8 cellular contexts compared by ENCODE assay signal in the genomic region with DNA sequence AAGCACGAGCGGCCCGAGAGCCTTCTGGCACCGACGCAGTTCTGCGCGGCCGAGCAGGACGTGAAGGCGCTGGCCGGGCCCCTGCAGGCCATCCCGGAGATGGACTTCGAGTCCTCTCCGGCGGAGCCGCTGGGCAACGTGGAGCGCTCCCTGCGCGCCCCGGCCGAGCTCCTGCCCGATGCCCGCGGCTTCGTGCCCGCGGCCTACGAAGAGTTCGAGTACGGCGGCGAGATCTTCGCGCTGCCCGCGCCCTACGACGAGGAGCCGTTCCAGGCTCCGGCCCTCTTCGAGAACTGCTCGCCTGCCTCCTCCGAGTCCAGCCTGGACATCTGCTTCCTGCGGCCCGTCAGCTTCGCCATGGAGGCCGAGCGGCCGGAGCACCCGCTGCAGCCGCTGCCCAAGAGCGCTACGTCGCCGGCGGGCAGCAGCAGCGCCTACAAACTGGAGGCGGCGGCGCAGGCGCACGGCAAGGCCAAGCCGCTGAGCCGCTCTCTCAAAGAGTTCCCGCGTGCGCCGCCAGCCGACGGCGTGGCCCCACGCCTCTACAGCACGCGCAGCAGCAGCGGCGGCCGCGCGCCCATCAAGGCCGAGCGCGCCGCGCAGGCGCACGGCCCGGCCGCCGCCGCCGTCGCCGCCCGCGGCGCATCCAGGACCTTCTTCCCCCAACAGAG.
DNase-seq lines count a peak whose midpoint lies in the region; ATAC-seq, FAIRE-seq and TF ChIP-seq lines count a peak whose summit lies in the region.

No MANE protein-coding gene starts in this region.

- H3K9ac ChIP-seq in liver (ENCODE audit: low read depth in 1 of 2, low read length in 2 of 2) (no peak overlapping the region), HepG2 (ENCODE audit: insufficient read depth, low read depth, low read length) (no peak overlapping the region), SK-N-SH (no peak overlapping the region)

- H3K4me1 ChIP-seq in liver (ENCODE audit: control insufficient read depth in 4 of 4, insufficient read depth in 4 of 4, low read length in 3 of 4) (peaks cover 0 to 7% (median 6%) of the 10 kb centered on the region in 4 donors), HepG2 (ENCODE audit: insufficient read depth, low read length) (peaks cover 7% of the 10 kb centered on the region; the same call in 1 of the 2 replicates), SK-N-SH (ENCODE audit: control insufficient read depth in 1 of 2, insufficient read depth in 2 of 2, low read depth in 1 of 2, low read length in 1 of 2) (peaks cover 0 to 3% of the 10 kb centered on the region in 2 experiments; a peak in 1 of 4 replicates), gastrocnemius medialis (peaks cover 8 to 11% of the 10 kb centered on the region in 2 donors)

- H3K27me3 ChIP-seq in liver (ENCODE audit: control insufficient read depth in 4 of 4, insufficient read depth in 4 of 4, low read length in 3 of 4) (no peaks in the 10 kb centered on the region), HepG2 (ENCODE audit: control insufficient read depth in 1 of 2, insufficient read depth in 2 of 2, low read length in 2 of 2) (no peaks in the 10 kb centered on the region), SK-N-SH (ENCODE audit: insufficient read depth) (no peaks in the 10 kb centered on the region), gastrocnemius medialis (no peaks in the 10 kb centered on the region)

- FAIRE-seq in HepG2 (lab: Jason Lieb, UNC), result no peak

- H3F3A ChIP-seq in SK-N-SH (replicated peaks; ENCODE audit: insufficient read depth), result no peaks in the 10 kb centered on the region

- TF ChIP-seq CTCF in liver (IDR thresholded peaks at IDR 0.05; ENCODE audit: low read depth, low read length, missing input control) (no peak), HepG2 (CRISPR knock-in tag; IDR thresholded peaks at IDR 0.05) (no peak), SK-N-SH (IDR thresholded peaks at IDR 0.05) (no peak), astrocyte of the cerebellum (IDR thresholded peaks at IDR 0.05; ENCODE audit: low read depth, low read length, missing control alignments) (no peak), gastrocnemius medialis (IDR thresholded peaks at IDR 0.05 in 4 of 5, conservative IDR thresholded peaks at IDR 0.05 in 1 of 5) (no peak)

- DNase-seq in HepG2 (ENCODE audit: low spot score), result no peak
- DNase-seq in SK-N-SH, result peak; percentile 91
- peak; percentile 49 for DNase-seq in astrocyte of the cerebellum (ENCODE audit: low read depth)
- DNase-seq in hepatic stellate cell (ENCODE audit: low spot score), result peak; percentile 82
- DNase-seq in gastrocnemius medialis, result peak; percentile 34 to 47
- DNase-seq in NCI-H774 (lab: John Stamatoyannopoulos, UW), result no peak
- DNase-seq in HEK293T (ENCODE audit: extremely low spot score), result no peak

- TF ChIP-seq EP300 in HepG2 (IDR thresholded peaks at IDR 0.05; ENCODE audit: low read depth in 2 of 2, low read length in 2 of 2) (no peak), HepG2 (CRISPR knock-in tag; IDR thresholded peaks at IDR 0.05; ENCODE audit: borderline replicate concordance) (no peak), SK-N-SH (IDR thresholded peaks at IDR 0.05; ENCODE audit: borderline replicate concordance in 1 of 2, low read depth in 1 of 2, low read length in 1 of 2) (no peak)

- CTCF ChIA-PET in HepG2 (lab: Yijun Ruan, JAX; ENCODE audit: low intra/inter-chr PET ratio, low total read pairs), result no interaction called here
- CTCF ChIA-PET in SK-N-SH (lab: Yijun Ruan, JAX), result interaction anchor here (0.6 to 7.1 kb wide), 3 partner anchors 12 to 269 kb away, joined by 3 to 76 read pairs (median 3); no protein-coding TSS in a partner anchor
- CTCF ChIA-PET in HEK293T (lab: Yijun Ruan, JAX), result no interaction called here

- BruUV-seq in HepG2 (replicated peaks; lab: Mats Ljungman, UMichigan), result no TSS peak

- H2AFZ ChIP-seq in HepG2 (ENCODE audit: low read length) (no peak overlapping the region), SK-N-SH (ENCODE audit: low read depth) (no peak overlapping the region)

- in situ Hi-C loops in HepG2 (cut with HindIII; ENCODE audit: extremely low pct_ligation_motif_present, low pct_unique_long_range_greater_than_20kb), result no loop called here
- in situ Hi-C loops in astrocyte of the cerebellum (cut with HindIII; ENCODE audit: low sequenced_read_pairs), result no loop called here
- in situ Hi-C loops in gastrocnemius medialis (cut with MboI; ENCODE audit: low sequenced_read_pairs in 4 of 4), result no loop called here

- WGBS in liver, result 16% methylated on average over 97 of the region's 97 CpGs
- WGBS in HepG2 (ENCODE audit: low lambda C conversion rate), result 94% methylated on average over 90 of the region's 97 CpGs
- WGBS in SK-N-SH (ENCODE audit: low lambda C conversion rate), result 59% methylated on average over 65 of the region's 97 CpGs

- H3K27ac ChIP-seq in liver (ENCODE audit: low read depth in 1 of 2, low read length in 2 of 2), result no peak overlapping the region
- no peak overlapping the region for H3K27ac ChIP-seq in HepG2 (ENCODE audit: extremely low read length, insufficient read depth, low read length)
- no peak overlapping the region for H3K27ac ChIP-seq in SK-N-SH (ENCODE audit: low read depth in 2 of 2, low read length in 1 of 2)
- H3K27ac ChIP-seq in gastrocnemius medialis, result no peak overlapping the region

- H3K9me3 ChIP-seq in liver (ENCODE audit: control insufficient read depth in 4 of 4, low read length in 3 of 4) (peaks cover 0 to 4% (median 0%) of the 10 kb centered on the region in 4 donors), HepG2 (ENCODE audit: low read length) (no peaks in the 10 kb centered on the region), SK-N-SH (no peaks in the 10 kb centered on the region), gastrocnemius medialis (no peaks in the 10 kb centered on the region)

- H3K4me2 ChIP-seq in HepG2 (ENCODE audit: low read depth, low read length), result no peak overlapping the region
- H3K4me2 ChIP-seq in SK-N-SH, result no peak overlapping the region

- TF ChIP-seq RAD21 in liver (IDR thresholded peaks at IDR 0.05), result no peak
- no peak for TF ChIP-seq RAD21 in HepG2 (CRISPR knock-in tag; IDR thresholded peaks at IDR 0.05)
- TF ChIP-seq RAD21 in SK-N-SH (IDR thresholded peaks at IDR 0.05; ENCODE audit: low read length), result no peak

- POLR2A ChIA-PET in HepG2 (lab: Yijun Ruan, JAX) (no interaction called here), SK-N-SH (lab: Yijun Ruan, JAX) (no interaction called here), HEK293T (lab: Yijun Ruan, JAX) (no interaction called here)

- H3K79me2 ChIP-seq in HepG2 (ENCODE audit: insufficient read depth, low read length), result no peaks in the 10 kb centered on the region
- H3K79me2 ChIP-seq in SK-N-SH (ENCODE audit: insufficient read depth), result no peaks in the 10 kb centered on the region

- TF ChIP-seq POLR2A in HepG2 (IDR thresholded peaks at IDR 0.05; ENCODE audit: insufficient read depth in 1 of 2, low read depth in 2 of 2, low read length in 2 of 2), result no peak
- TF ChIP-seq POLR2A in gastrocnemius medialis (IDR thresholded peaks at IDR 0.05), result no peak

- H3K36me3 ChIP-seq in liver (ENCODE audit: control insufficient read depth in 4 of 4, insufficient read depth in 3 of 4, low read depth in 1 of 4, low read length in 3 of 4) (no peaks in the 10 kb centered on the region), HepG2 (replicated peaks in 1 of 2; ENCODE audit: control insufficient read depth in 1 of 2, insufficient read depth in 2 of 2, low read length in 2 of 2) (no peaks in the 10 kb centered on the region), SK-N-SH (replicated peaks in 1 of 2; ENCODE audit: control insufficient read depth in 1 of 2, insufficient read depth in 2 of 2, low read length in 1 of 2) (no peaks in the 10 kb centered on the region), gastrocnemius medialis (no peaks in the 10 kb centered on the region)

- ATAC-seq in HepG2, result no peak
- ATAC-seq in gastrocnemius medialis, result peak; percentile 67 to 71

- H3K4me3 ChIP-seq in liver (ENCODE audit: low read depth in 1 of 3, low read length in 3 of 3) (peak overlapping the region in 2 of 3 donors; percentile 5 to 40), HepG2 (replicated peaks in 1 of 3; ENCODE audit: insufficient read depth in 1 of 3, low read depth in 2 of 3, low read length in 3 of 3) (no peak overlapping the region), SK-N-SH (ENCODE audit: low read depth in 2 of 2, low read length in 1 of 2) (peak overlapping the region in 1 of 2 experiments; percentile 27; a peak in 1 of 4 replicates), astrocyte of the cerebellum (ENCODE audit: low read depth, low read length) (peak overlapping the region; percentile 26), gastrocnemius medialis (peak overlapping the region; percentile 51 to 60 (median 55))

- no peaks in the 10 kb centered on the region for H3K9me2 ChIP-seq in SK-N-SH

- no peaks in the 10 kb centered on the region for H4K20me1 ChIP-seq in HepG2 (ENCODE audit: insufficient read depth, low read length)
- no peaks in the 10 kb centered on the region for H4K20me1 ChIP-seq in SK-N-SH (ENCODE audit: insufficient read depth)

- intact Hi-C loops in HepG2 (cut with micrococcal nuclease; ENCODE audit: unreplicated experiment), result no loop called here
- intact Hi-C loops in gastrocnemius medialis (cut with DNase I; ENCODE audit: low total_unique reads), result no loop called here

TF ChIP-seq in liver, 16 proteins besides CTCF, POLR2A, EP300 and RAD21 (continues in another document):
- no peak for TF ChIP-seq HNF4A (conservative IDR thresholded peaks at IDR 0.05)
- TF ChIP-seq, protein P1, sequence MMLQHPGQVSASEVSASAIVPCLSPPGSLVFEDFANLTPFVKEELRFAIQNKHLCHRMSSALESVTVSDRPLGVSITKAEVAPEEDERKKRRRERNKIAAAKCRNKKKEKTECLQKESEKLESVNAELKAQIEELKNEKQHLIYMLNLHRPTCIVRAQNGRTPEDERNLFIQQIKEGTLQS (IDR thresholded peaks at IDR 0.05), result no peak
- TF ChIP-seq RXRA (IDR thresholded peaks at IDR 0.05), result no peak

TF ChIP-seq in HepG2, 621 proteins besides CTCF, POLR2A, EP300 and RAD21 (continues in another document):
- TF ChIP-seq NONO (IDR thresholded peaks at IDR 0.05) (no peak), NONO (CRISPR knock-in tag; conservative IDR thresholded peaks at IDR 0.05) (no peak)

TF ChIP-seq in SK-N-SH, 30 proteins besides CTCF, POLR2A, EP300 and RAD21:
- TF ChIP-seq GATA2 (CRISPR knock-in tag; IDR thresholded peaks at IDR 0.05), result no peak
- TF ChIP-seq, protein P2, sequence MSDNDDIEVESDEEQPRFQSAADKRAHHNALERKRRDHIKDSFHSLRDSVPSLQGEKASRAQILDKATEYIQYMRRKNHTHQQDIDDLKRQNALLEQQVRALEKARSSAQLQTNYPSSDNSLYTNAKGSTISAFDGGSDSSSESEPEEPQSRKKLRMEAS (IDR thresholded peaks at IDR 0.05; ENCODE audit: low read depth), result peak; percentile 67
- peak; percentile 52 for TF ChIP-seq NRF1 (IDR thresholded peaks at IDR 0.05; ENCODE audit: low read depth, low read length)

TF ChIP-seq in HEK293T, 16 proteins besides CTCF, POLR2A, EP300 and RAD21 (continues in another document):
- no peak for TF ChIP-seq L3MBTL2 (conservative IDR thresholded peaks at IDR 0.05)
- TF ChIP-seq FOXA1 (IDR thresholded peaks at IDR 0.05), result no peak
- TF ChIP-seq SUZ12 (IDR thresholded peaks at IDR 0.05), result no peak
- no peak for TF ChIP-seq LEF1 (IDR thresholded peaks at IDR 0.05; ENCODE audit: borderline replicate concordance)
- TF ChIP-seq FOXM1 (IDR thresholded peaks at IDR 0.05; ENCODE audit: borderline replicate concordance), result no peak
- no peak for TF ChIP-seq ELF4 (IDR thresholded peaks at IDR 0.05)

Comparison
In these comparisons a context has a peak if more than half of its experiments do, and no peak if none do; other contexts are left out.
1. H3K4me3 ChIP-seq: peak in liver (2 of 3), astrocyte of the cerebellum (single experiment) and gastrocnemius medialis (4 of 4); none in HepG2 (0 of 3).
2. DNase-seq: peak in SK-N-SH (single experiment), astrocyte of the cerebellum (single experiment), hepatic stellate cell (single experiment) and gastrocnemius medialis (2 of 2); none in HepG2 (single experiment), NCI-H774 (single experiment) and HEK293T (single experiment).